Comparison of ENCODE assay signal across 1 cellular context in genomic region chr20:49287555-49288249, GRCh38.
TF ChIP-seq lines count a peak whose summit lies in the region.

No MANE protein-coding gene starts in this region.

TF ChIP-seq in WTC11, 78 proteins besides CTCF, POLR2A, EP300 and RAD21 (continued from another document):
- TF ChIP-seq PRDM15 (CRISPR knock-in tag; IDR thresholded peaks at IDR 0.05) (no peak), ERG (CRISPR knock-in tag; IDR thresholded peaks at IDR 0.05) (peak; percentile 53; the same call in 1 of the 2 replicates), ZNF263 (CRISPR knock-in tag; IDR thresholded peaks at IDR 0.05; ENCODE audit: low read depth) (no peak), IRF1 (CRISPR knock-in tag; IDR thresholded peaks at IDR 0.05) (no peak)
